In the genomic region with DNA sequence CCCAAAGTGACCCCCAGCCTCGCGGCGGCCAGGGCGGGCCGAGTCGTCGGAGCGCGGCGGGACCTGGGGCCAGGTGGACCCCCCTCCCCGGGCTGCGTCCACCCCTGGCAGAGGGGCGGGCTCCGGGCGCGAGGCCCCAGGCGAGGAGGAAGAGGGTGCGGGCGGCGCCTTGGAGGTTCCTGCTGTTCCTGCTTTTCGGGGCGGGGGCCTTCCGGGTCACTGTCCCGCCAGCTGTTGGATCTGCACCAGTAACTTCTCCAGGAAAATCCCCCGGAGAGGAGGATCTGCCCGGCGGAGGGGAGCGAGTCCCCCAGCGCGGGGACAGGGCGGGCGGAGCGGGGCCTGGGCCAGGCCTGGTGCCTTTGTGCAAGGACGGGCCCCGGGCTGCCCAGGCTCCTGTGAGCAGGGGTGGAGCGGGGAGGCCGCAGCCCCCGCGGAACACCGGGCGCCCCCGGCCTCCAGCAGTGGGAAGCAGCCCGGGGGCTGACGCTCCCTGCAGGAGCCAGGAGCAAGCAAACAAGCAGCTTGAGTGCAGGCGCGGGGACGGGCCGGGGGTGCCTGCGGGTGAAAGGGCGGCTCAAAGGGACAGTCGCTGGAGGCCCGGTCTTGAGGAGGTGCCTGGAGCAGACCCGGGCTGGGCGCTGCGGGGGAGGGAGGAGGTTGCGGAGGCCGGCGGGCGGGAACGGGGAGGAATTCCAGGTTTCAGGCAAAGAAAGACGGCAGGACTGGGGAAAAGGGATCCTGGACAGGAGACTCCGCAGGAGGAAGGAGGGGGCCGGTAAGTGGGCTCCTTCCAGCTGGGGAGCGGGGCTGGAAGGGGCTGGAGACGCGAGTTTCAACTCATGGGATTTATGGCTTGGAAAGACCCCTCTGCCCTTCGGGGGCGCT, we compare ENCODE assay signal across 15 cellular contexts. TPM values are rescaled to one million over a fixed set of nuclear protein-coding genes. Genes with fewer than 3 reads are reported as not detected.
DNase-seq lines count a peak whose midpoint lies in the region; ATAC-seq and TF ChIP-seq lines count a peak whose summit lies in the region.
"Had no signal": no experiment of that assay in that cellular context is flagged by ENCODE, and none has a peak within 500 bp of the region (broad histone marks: within the 10 kb centered on the region; RNA-seq: fewer than 3 reads in every experiment).

No MANE protein-coding gene starts in this region.

- POLR2A ChIA-PET in T-cell (lab: Charles Lee), result no interaction called here

- no peak overlapping the region for H3K4me2 ChIP-seq in osteoblast (ENCODE audit: insufficient read depth, low read length)

- H3K27ac Mint-ChIP-seq in stimulated activated naive CD8-positive, alpha-beta T cell treated with anti-CD3 and anti-CD28 coated beads, Interleukin-15, amount 100 ng/mL, for 72 hours, result no peak overlapping the region
- H3K27ac Mint-ChIP-seq in T-cell, result no peak overlapping the region
- H3K27ac Mint-ChIP-seq: activated naive CD8-positive, alpha-beta T cell treated with anti-CD3 and anti-CD28 coated beads, Interleukin-2, amount 50 U/mL, for 24 hours had no signal

- no peaks in the 10 kb centered on the region for H3K36me3 Mint-ChIP-seq in T-cell

- ATAC-seq in stimulated activated naive CD8-positive, alpha-beta T cell treated with anti-CD3 and anti-CD28 coated beads, Interleukin-15, amount 100 ng/mL, for 72 hours, result peak; percentile 56
- no peak for ATAC-seq in stimulated activated naive CD8-positive, alpha-beta T cell treated with anti-CD3 and anti-CD28 coated beads, Interleukin-15, Interleukin-2, amounts not matched to agents 100 U/mL and 50 U/mL, for 24 hours
- ATAC-seq in aorta (ENCODE audit: low FRiP score), result peak; percentile 45
- no peak for ATAC-seq in T-cell (replicated peaks in 1 of 4)
- no peak for ATAC-seq in GM19324 (IDR thresholded peaks at IDR 0.05; ENCODE audit: low FRiP score, unreplicated experiment)
- ATAC-seq: activated naive CD8-positive, alpha-beta T cell treated with anti-CD3 and anti-CD28 coated beads, Interleukin-2, amount 50 U/mL, for 24 hours had no signal

- peaks cover 57% of the 10 kb centered on the region for H3K27me3 Mint-ChIP-seq in stimulated activated naive CD8-positive, alpha-beta T cell treated with anti-CD3 and anti-CD28 coated beads, Interleukin-15, amount 100 ng/mL, for 72 hours
- H3K27me3 Mint-ChIP-seq in T-cell, result peaks cover 22 to 48% of the 10 kb centered on the region in 2 donors

- no peaks in the 10 kb centered on the region for H4K20me1 ChIP-seq in osteoblast (ENCODE audit: insufficient read depth, low read length)

- no peak for TF ChIP-seq CTCF in osteoblast (IDR thresholded peaks at IDR 0.05; ENCODE audit: extremely low read depth, low read depth, low read length)

- H2AFZ ChIP-seq in osteoblast (ENCODE audit: low read length), result no peak overlapping the region
- H2AFZ ChIP-seq: GM23248 had no signal

- H3K4me1 ChIP-seq in osteoblast (ENCODE audit: insufficient read depth, low read length) (peaks cover 9% of the 10 kb centered on the region), aorta (ENCODE audit: control insufficient read depth in 1 of 2, insufficient read depth in 2 of 2, low read length in 2 of 2) (no peaks in the 10 kb centered on the region)

- peak overlapping the region; percentile 22 for H3K4me3 ChIP-seq in iPS-11a (ENCODE audit: low read depth, low read length)
- no peak overlapping the region for H3K4me3 ChIP-seq in osteoblast (ENCODE audit: insufficient read depth, low read length)
- H3K4me3 ChIP-seq in aorta (ENCODE audit: low read length in 2 of 2), result no peak overlapping the region
- H3K4me3 ChIP-seq: GM23248 had no signal

- intact Hi-C loops in aorta (cut with DNase I), result no loop called here

- H3K9me3 ChIP-seq in osteoblast (ENCODE audit: low read depth, low read length) (no peaks in the 10 kb centered on the region), aorta (ENCODE audit: control insufficient read depth, low read length) (no peaks in the 10 kb centered on the region)

- DNase-seq in stimulated activated naive CD8-positive, alpha-beta T cell treated with anti-CD3 and anti-CD28 coated beads, Interleukin-15, amount 100 ng/mL, for 72 hours, result no peak
- no peak for DNase-seq in stimulated activated naive CD8-positive, alpha-beta T cell treated with anti-CD3 and anti-CD28 coated beads, Interleukin-15, Interleukin-2, amounts not matched to agents 100 U/mL and 50 U/mL, for 24 hours
- DNase-seq in osteoblast (ENCODE audit: insufficient read length, low spot score, missing footprints), result peak; percentile 78
- DNase-seq in aorta, result peak in 1 of 2 donors; percentile 76
- DNase-seq in T-cell, result no peak
- DNase-seq in T-helper 9 cell, result no peak
- DNase-seq: activated naive CD8-positive, alpha-beta T cell treated with anti-CD3 and anti-CD28 coated beads, Interleukin-2, amount 50 U/mL, for 24 hours; foreskin melanocyte; GM23248; NCI-H1105; NCI-H510A treated with DMSO at 0.1 percent for 48 hours; SIG-M5 had no signal

- H3K4me3 Mint-ChIP-seq in stimulated activated naive CD8-positive, alpha-beta T cell treated with anti-CD3 and anti-CD28 coated beads, Interleukin-15, amount 100 ng/mL, for 72 hours, result no peak overlapping the region
- H3K4me3 Mint-ChIP-seq in T-cell, result no peak overlapping the region
- H3K4me3 Mint-ChIP-seq: activated naive CD8-positive, alpha-beta T cell treated with anti-CD3 and anti-CD28 coated beads, Interleukin-2, amount 50 U/mL, for 24 hours had no signal

- H3K27ac ChIP-seq in osteoblast (ENCODE audit: low read depth, low read length) (no peak overlapping the region), aorta (ENCODE audit: low read depth in 1 of 2, low read length in 2 of 2) (no peak overlapping the region)
- H3K27ac ChIP-seq: GM23248 had no signal

- H3K36me3 ChIP-seq in osteoblast (ENCODE audit: insufficient read depth, low read length) (peaks cover 15% of the 10 kb centered on the region), aorta (ENCODE audit: control insufficient read depth in 1 of 2, insufficient read depth in 2 of 2, low read length in 1 of 2) (no peaks in the 10 kb centered on the region)

- no peaks in the 10 kb centered on the region for H3K9me3 Mint-ChIP-seq in stimulated activated naive CD8-positive, alpha-beta T cell treated with anti-CD3 and anti-CD28 coated beads, Interleukin-15, amount 100 ng/mL, for 72 hours
- H3K9me3 Mint-ChIP-seq in T-cell, result no peaks in the 10 kb centered on the region
- H3K9me3 Mint-ChIP-seq: activated naive CD8-positive, alpha-beta T cell treated with anti-CD3 and anti-CD28 coated beads, Interleukin-2, amount 50 U/mL, for 24 hours had no signal

- CTCF ChIA-PET in T-cell (lab: Charles Lee), result interaction anchor here in 1 of 2 donors (0.5 kb wide), 1 partner anchor 20 kb away, joined by 3 read pairs; no protein-coding TSS in a partner anchor

- peaks cover 14% of the 10 kb centered on the region for H3K4me1 Mint-ChIP-seq in stimulated activated naive CD8-positive, alpha-beta T cell treated with anti-CD3 and anti-CD28 coated beads, Interleukin-15, amount 100 ng/mL, for 72 hours
- peaks cover 0 to 6% (median 5%) of the 10 kb centered on the region in 3 donors for H3K4me1 Mint-ChIP-seq in T-cell

- WGBS in aorta, 2 donors, result 10 to 24% methylated on average over 44 to 68 of the region's 68 CpGs

- H3K79me2 ChIP-seq in osteoblast (ENCODE audit: insufficient read depth, low read length), result no peaks in the 10 kb centered on the region

- H3K27me3 ChIP-seq in osteoblast (ENCODE audit: insufficient read depth, low read length), result peaks cover 3% of the 10 kb centered on the region
- no peaks in the 10 kb centered on the region for H3K27me3 ChIP-seq in aorta (ENCODE audit: control insufficient read depth in 1 of 2, insufficient read depth in 2 of 2, low read length in 1 of 2)

RNA-seq across cellular contexts. Expression of a gene that starts 15.5 kb away (rescaled TPM):
- total RNA-seq in osteoblast (41.3 and 60.1 TPM in 2 replicates), aorta (100 to 1,000 TPM in 1 of 2 donors, 10 to 100 TPM in 1; 87.3 to 219 TPM), T-cell (1 to 10 TPM in 4 of 5 donors, under 1 TPM in 1; 0.93 to 2.1 (median 1.0) TPM)
- 10 to 100 TPM; 26.8 to 90.8 TPM for polyA plus RNA-seq in aorta

RNA-seq across cellular contexts. Expression of a gene that starts 44.2 kb away (rescaled TPM):
- total RNA-seq in osteoblast (0.29 TPM in 1 of 2 replicates, not detected in the other), aorta (1 to 10 TPM in 1 of 2 donors, under 1 TPM in 1; 0.68 to 4.8 TPM), T-cell (under 1 TPM in 1 of 5 donors, not detected in 4; 0.25 TPM)
- 1 to 10 TPM in 1 of 2 donors, not detected in 1; 7.4 TPM for polyA plus RNA-seq in aorta
- total RNA-seq: GM23248, HT1080 had no signal
- polyA plus RNA-seq: GM23248 had no signal

RNA-seq across cellular contexts. Expression of a gene that starts 54.7 kb away (rescaled TPM):
- total RNA-seq in osteoblast (not detected in 2 replicates), aorta (not detected), T-cell (not detected)
- not detected for polyA plus RNA-seq in aorta
- total RNA-seq: GM23248, HT1080 had no signal
- polyA plus RNA-seq: GM23248 had no signal

Comparison
In these comparisons a context has a peak if more than half of its experiments do, and no peak if none do; other contexts are left out.
1. ATAC-seq: peak in stimulated activated naive CD8-positive, alpha-beta T cell treated with anti-CD3 and anti-CD28 coated beads, Interleukin-15, amount 100 ng/mL, for 72 hours (single experiment) and aorta (single experiment); none in stimulated activated naive CD8-positive, alpha-beta T cell treated with anti-CD3 and anti-CD28 coated beads, Interleukin-15, Interleukin-2, amounts not matched to agents 100 U/mL and 50 U/mL, for 24 hours (single experiment), T-cell (0 of 4) and GM19324 (single experiment).
2. RNA of a gene that starts 15.5 kb away (total RNA-seq): 87.3 to 219 TPM in aorta and 41.3 to 60.1 TPM in osteoblast; 0.93 to 2.1 TPM in T-cell; every median in the first group is over 10 times any median in the second.